15 cellular contexts compared by ENCODE assay signal in genomic region chr21:19048088-19048672, GRCh38.
A peak's percentile ranks its signal among the peaks of the same experiment; 100 is the strongest.
DNase-seq lines count a peak whose midpoint lies in the region; ATAC-seq and TF ChIP-seq lines count a peak whose summit lies in the region.
"Had no signal": no experiment of that assay in that cellular context is flagged by ENCODE, and none has a peak within 500 bp of the region (broad histone marks: within the 10 kb centered on the region; RNA-seq: fewer than 3 reads in every experiment).

No MANE protein-coding gene starts in this region.

- peaks cover 4% of the 10 kb centered on the region for H3K36me3 Mint-ChIP-seq in Caco-2 (ENCODE audit: insufficient read depth, unreplicated experiment)
- H3K36me3 Mint-ChIP-seq: CD14-positive monocyte; CD8-positive, alpha-beta memory T cell had no signal

- H3K36me3 ChIP-seq in Caco-2 (ENCODE audit: control insufficient read depth, insufficient read depth, low read length) (no peaks in the 10 kb centered on the region), adrenal gland (replicated peaks in 1 of 2) (no peaks in the 10 kb centered on the region)
- H3K36me3 ChIP-seq: HAP-1 had no signal

- H3K4me3 ChIP-seq in Caco-2 (ENCODE audit: low read depth, low read length), result no peak overlapping the region
- no peak overlapping the region for H3K4me3 ChIP-seq in adrenal gland
- H3K4me3 ChIP-seq: HAP-1 had no signal

- no peak for TF ChIP-seq POLR2A in adrenal gland (IDR thresholded peaks at IDR 0.05)

- DNase-seq in Caco-2, result peak; percentile 36 to 63
- peak; percentile 5 for DNase-seq in HuH-7 (ENCODE audit: low spot score)
- peak; percentile 39 for DNase-seq in NCI-H69 (lab: John Stamatoyannopoulos, UW)
- DNase-seq in left colon, result no peak
- no peak for DNase-seq in adrenal gland
- no peak for DNase-seq in activated T-cell treated with anti-CD3 and anti-CD28 coated beads, Interleukin-2, amount 50 U/mL, for 1 hour
- no peak for DNase-seq in GF-D8 (lab: John Stamatoyannopoulos, UW)
- DNase-seq: Calu3; CD8-positive, alpha-beta memory T cell; DMS 273 treated with DMSO at 0.1 percent for 48 hours; HFFc6 had no signal

- H3K4me3 Mint-ChIP-seq in Caco-2 (ENCODE audit: unreplicated experiment), result peak overlapping the region; percentile 1
- H3K4me3 Mint-ChIP-seq: CD14-positive monocyte; CD8-positive, alpha-beta memory T cell; HFFc6 had no signal

- no peak overlapping the region for H3K27ac ChIP-seq in adrenal gland
- H3K27ac ChIP-seq: 22Rv1 had no signal

- H3K4me1 ChIP-seq in Caco-2 (peaks cover 18% of the 10 kb centered on the region), adrenal gland (replicated peaks in 1 of 2) (no peaks in the 10 kb centered on the region)
- H3K4me1 ChIP-seq: HAP-1 had no signal

- CTCF ChIA-PET in Caco-2 (lab: Charles Lee), result no interaction called here

- H3K9me3 ChIP-seq in Caco-2 (no peaks in the 10 kb centered on the region), adrenal gland (replicated peaks in 1 of 3) (no peaks in the 10 kb centered on the region)
- H3K9me3 ChIP-seq: HAP-1 had no signal

- intact Hi-C loops in Caco-2 (cut with micrococcal nuclease; ENCODE audit: unreplicated experiment), result no loop called here
- intact Hi-C loops in left colon (cut with DNase I, micrococcal nuclease), result no loop called here
- intact Hi-C loops in adrenal gland (cut with DNase I), result no loop called here

- POLR2A ChIA-PET in Caco-2 (lab: Charles Lee), result no interaction called here

- H3K4me1 Mint-ChIP-seq in Caco-2 (ENCODE audit: low read depth, unreplicated experiment), result peaks cover 18% of the 10 kb centered on the region
- H3K4me1 Mint-ChIP-seq: CD14-positive monocyte; CD8-positive, alpha-beta memory T cell had no signal

- BruUV-seq in Caco-2 (replicated peaks; lab: Mats Ljungman, UMichigan), result no TSS peak

- H3K9me3 Mint-ChIP-seq in Caco-2 (ENCODE audit: unreplicated experiment), result peaks cover 10% of the 10 kb centered on the region

- no peaks in the 10 kb centered on the region for H3K27me3 Mint-ChIP-seq in Caco-2 (ENCODE audit: insufficient read depth, unreplicated experiment)
- H3K27me3 Mint-ChIP-seq: CD8-positive, alpha-beta memory T cell had no signal

- no peak overlapping the region for H3K27ac Mint-ChIP-seq in Caco-2 (ENCODE audit: unreplicated experiment)
- H3K27ac Mint-ChIP-seq: CD14-positive monocyte; CD8-positive, alpha-beta memory T cell; HFFc6 had no signal

- 56 to 67% (median 61%) methylated on average over 4 of the region's 4 CpGs for WGBS in adrenal gland, 4 donors

- ATAC-seq in left colon (peak; percentile 94), GM21526 (IDR thresholded peaks at IDR 0.05; ENCODE audit: low FRiP score, unreplicated experiment) (no peak)

- no peak for TF ChIP-seq CTCF in Caco-2 (IDR thresholded peaks at IDR 0.05; ENCODE audit: insufficient read depth in 1 of 2, low read depth in 1 of 2, low read length in 1 of 2, severe bottlenecking in 1 of 2, unreplicated experiment in 1 of 2)
- TF ChIP-seq CTCF in adrenal gland (IDR thresholded peaks at IDR 0.05), result no peak

- H3K27me3 ChIP-seq in Caco-2 (replicated peaks; ENCODE audit: control insufficient read depth, insufficient read depth, low read length), result no peaks in the 10 kb centered on the region
- no peaks in the 10 kb centered on the region for H3K27me3 ChIP-seq in adrenal gland

Comparison
In these comparisons a context has a peak if more than half of its experiments do, and no peak if none do; other contexts are left out.
1. DNase-seq: peak in Caco-2 (2 of 2), HuH-7 (single experiment) and NCI-H69 (single experiment); none in left colon (0 of 2), adrenal gland (0 of 7), activated T-cell treated with anti-CD3 and anti-CD28 coated beads, Interleukin-2, amount 50 U/mL, for 1 hour (single experiment) and GF-D8 (single experiment).